In genomic region chr12:77113971-77114370, GRCh38 we compare ENCODE assay signal across 19 cellular contexts. TPM values are rescaled to one million over a fixed set of nuclear protein-coding genes. Genes with fewer than 3 reads are reported as not detected.
"Had no signal": no experiment of that assay in that cellular context is flagged by ENCODE, and none has a peak within 500 bp of the region (broad histone marks: within the 10 kb centered on the region; RNA-seq: fewer than 3 reads in every experiment).

No MANE protein-coding gene starts in this region.

- H3K4me1 ChIP-seq: adrenal gland, lower lobe of right lung, right lobe of liver, spleen, transverse colon had no signal

- H3K4me3 ChIP-seq: adrenal gland, body of pancreas, lower lobe of right lung, right lobe of liver, spleen, transverse colon had no signal

- ATAC-seq: body of pancreas; left cardiac atrium; lower lobe of right lung; naive thymus-derived CD4-positive, alpha-beta T cell; right lobe of liver; stimulated activated naive B cell treated with anti-CD40 and anti-IgM and Interleukin-4, amounts not matched to agents 10 μg/mL and 1 μg/mL and 100 μg/mL, for 72 hours had no signal

- H3K27me3 ChIP-seq: adrenal gland, body of pancreas, neutrophil, right lobe of liver, spleen, transverse colon had no signal

- H3K36me3 ChIP-seq: adrenal gland, lower lobe of right lung, neutrophil, right lobe of liver, spleen, transverse colon had no signal

- H3K9me3 ChIP-seq: adrenal gland, lower lobe of right lung, neutrophil, right lobe of liver, transverse colon had no signal

- DNase-seq: activated B cell treated with CpG ODN at 0.5 μM for 24 hours; activated CD4-positive, alpha-beta T cell treated with anti-CD3 and anti-CD28 coated beads, Interleukin-2, amount 10 ng/mL, durations not matched to agents 7 days and 5 days; activated CD8-positive, alpha-beta memory T cell treated with anti-CD3 and anti-CD28 coated beads for 24 hours; activated naive CD4-positive, alpha-beta T cell treated with anti-CD3 and anti-CD28 coated beads for 36 hours; adrenal gland; body of pancreas; erythroblast; glutamatergic neuron; immature natural killer cell; left cardiac atrium; lower lobe of right lung; naive thymus-derived CD4-positive, alpha-beta T cell; posterior cingulate gyrus; right lobe of liver; spleen; stimulated activated CD4-positive, alpha-beta T cell treated with anti-CD3 and anti-CD28 coated beads, Interleukin-1b, Interleukin-23, amount 100 ng/mL, for 48 hours; stimulated activated naive B cell treated with anti-CD40 and anti-IgM and Interleukin-4, amounts not matched to agents 10 μg/mL and 1 μg/mL and 100 μg/mL, for 72 hours; transverse colon had no signal

- H3K27ac ChIP-seq: adrenal gland, body of pancreas, lower lobe of right lung, neutrophil, right lobe of liver, spleen, transverse colon had no signal

RNA-seq across cellular contexts. Expression of gene E2F7, which starts 48.6 kb away (rescaled TPM):
- total RNA-seq: body of pancreas had no signal
- polyA plus RNA-seq: naive thymus-derived CD4-positive, alpha-beta T cell had no signal
